In genomic region chr10:17075510-17075909, GRCh38 we compare ENCODE assay signal across 9 cellular contexts. TPM values are rescaled to one million over a fixed set of nuclear protein-coding genes. Genes with fewer than 3 reads are reported as not detected.
A peak's percentile ranks its signal among the peaks of the same experiment; 100 is the strongest.
DNase-seq lines count a peak whose midpoint lies in the region; ATAC-seq and TF ChIP-seq lines count a peak whose summit lies in the region.
"Had no signal": no experiment of that assay in that cellular context is flagged by ENCODE, and none has a peak within 500 bp of the region (broad histone marks: within the 10 kb centered on the region; RNA-seq: fewer than 3 reads in every experiment).

No MANE protein-coding gene starts in this region.

- peak overlapping the region; percentile 80 for H3K27ac ChIP-seq in foreskin keratinocyte

- peaks cover 12% of the 10 kb centered on the region for H3K4me1 Mint-ChIP-seq in glutamatergic neuron (ENCODE audit: low read depth, unreplicated experiment)

- no peaks in the 10 kb centered on the region for H3K27me3 ChIP-seq in foreskin keratinocyte

- H3K27ac Mint-ChIP-seq in glutamatergic neuron (ENCODE audit: unreplicated experiment): no peak overlapping the region

- peaks cover 3% of the 10 kb centered on the region for H3K27me3 Mint-ChIP-seq in glutamatergic neuron (ENCODE audit: unreplicated experiment)

- H3K4me3 Mint-ChIP-seq in glutamatergic neuron (ENCODE audit: unreplicated experiment): no peak overlapping the region

- H3K4me3 ChIP-seq in retinal pigment epithelial cell (ENCODE audit: low read length): no peak overlapping the region

- peaks cover 3% of the 10 kb centered on the region for H3K9me3 Mint-ChIP-seq in glutamatergic neuron (ENCODE audit: unreplicated experiment)

- DNase-seq in GM03348 (ENCODE audit: low spot score) (peak; percentile 64), SKM-1 treated with dmso at 0.1 percent for 144 hours (lab: John Stamatoyannopoulos, UW; ENCODE audit: unreplicated experiment) (peak; percentile 36), foreskin keratinocyte (peak; percentile 84 to 91), retinal pigment epithelial cell (ENCODE audit: low read depth) (peak; percentile 67), islet precursor cell (no peak), glutamatergic neuron (no peak)
- DNase-seq: activated CD4-positive, alpha-beta T cell treated with anti-CD3 and anti-CD28 coated beads for 4 hours had no signal

- ATAC-seq in foreskin keratinocyte (peak; percentile 96), GM18867 (IDR thresholded peaks at IDR 0.05; ENCODE audit: unreplicated experiment) (no peak), GM19324 (IDR thresholded peaks at IDR 0.05; ENCODE audit: low FRiP score, unreplicated experiment) (no peak)

- TF ChIP-seq CTCF in foreskin keratinocyte (conservative IDR thresholded peaks at IDR 0.05) (no peak), retinal pigment epithelial cell (conservative IDR thresholded peaks at IDR 0.05; ENCODE audit: low read depth, low read length) (no peak), glutamatergic neuron (IDR thresholded peaks at IDR 0.05; ENCODE audit: partially characterized antibody, unreplicated experiment) (no peak)

- H3K36me3 Mint-ChIP-seq in glutamatergic neuron (ENCODE audit: unreplicated experiment): no peaks in the 10 kb centered on the region

- peaks cover 43% of the 10 kb centered on the region for H3K4me1 ChIP-seq in foreskin keratinocyte

RNA-seq across cellular contexts. Expression of gene CUBN, which starts 54.1 kb away (rescaled TPM):
- total RNA-seq in foreskin keratinocyte: 0.07 and 0.10 TPM in 2 replicates
- polyA plus RNA-seq in foreskin keratinocyte: 0.01 and 0.06 TPM in 2 replicates
- total RNA-seq in glutamatergic neuron (ENCODE audit: unreplicated experiment): 0.32 TPM

Comparison
In these comparisons a context has a peak if more than half of its experiments do, and no peak if none do; other contexts are left out.
1. DNase-seq: peak in GM03348 (single experiment), SKM-1 treated with dmso at 0.1 percent for 144 hours (single experiment), foreskin keratinocyte (2 of 2) and retinal pigment epithelial cell (single experiment); none in islet precursor cell (single experiment) and glutamatergic neuron (single experiment).